ENCODE assay signal across 8 cellular contexts in genomic region chr5:132370241-132370820, GRCh38. TPM values are rescaled to one million over a fixed set of nuclear protein-coding genes. Genes with fewer than 3 reads are reported as not detected.
DNase-seq lines count a peak whose midpoint lies in the region; ATAC-seq and TF ChIP-seq lines count a peak whose summit lies in the region.

No MANE protein-coding gene starts in this region.

- in situ Hi-C loops in GM23248 (cut with MboI) (no loop called here), gastrocnemius medialis (cut with MboI; ENCODE audit: low sequenced_read_pairs in 4 of 4) (loop anchor here in 1 of 4 donors (10.0 kb wide), 1 partner anchor 96 kb away; no protein-coding TSS in a partner anchor)

- DNase-seq in GM23248 (no peak), left ventricle myocardium inferior (no peak), gastrocnemius medialis (peak in 1 of 2 donors; percentile 35), NCI-H146 (lab: John Stamatoyannopoulos, UW) (no peak), DMS114 treated with DMSO at 0.1 percent for 48 hours (lab: John Stamatoyannopoulos, UW; ENCODE audit: unreplicated experiment) (no peak)
- DNase-seq in activated CD4-positive, alpha-beta memory T cell treated with anti-CD3 and anti-CD28 coated beads, Interleukin-2, amount 10 ng/mL, durations not matched to agents 7 days and 5 days: no peak
- DNase-seq in stimulated activated CD8-positive, alpha-beta memory T cell treated with anti-CD3 and anti-CD28 coated beads, Interleukin-4, amount 100 ng/mL, for 48 hours: no peak

- POLR2A ChIA-PET in activated CD4-positive, alpha-beta memory T cell treated with anti-CD3 and anti-CD28 coated beads, Interleukin-2, amount 10 ng/mL, durations not matched to agents 7 days and 5 days (lab: Charles Lee): interaction anchor here (1.1 to 1.6 kb wide), 4 partner anchors 12 to 188 kb away, joined by 3 to 10 read pairs (median 4); no protein-coding TSS in a partner anchor

- no peaks in the 10 kb centered on the region for H3K79me2 ChIP-seq in GM23248 (ENCODE audit: insufficient read depth)

- H3K27me3 ChIP-seq in GM23248 (replicated peaks; ENCODE audit: insufficient read depth) (no peaks in the 10 kb centered on the region), left ventricle myocardium inferior (ENCODE audit: low read depth) (no peaks in the 10 kb centered on the region), gastrocnemius medialis (no peaks in the 10 kb centered on the region)

- no peaks in the 10 kb centered on the region for H3K9me3 Mint-ChIP-seq in activated CD4-positive, alpha-beta memory T cell treated with anti-CD3 and anti-CD28 coated beads, Interleukin-2, amount 10 ng/mL, durations not matched to agents 7 days and 5 days

- H3K36me3 ChIP-seq in GM23248 (ENCODE audit: low read depth) (no peaks in the 10 kb centered on the region), left ventricle myocardium inferior (no peaks in the 10 kb centered on the region), gastrocnemius medialis (no peaks in the 10 kb centered on the region)

- H3K9ac ChIP-seq in GM23248: peak overlapping the region; percentile 80

- H3K9me2 ChIP-seq in GM23248 (ENCODE audit: insufficient read depth): no peaks in the 10 kb centered on the region

- no peak for TF ChIP-seq POLR2A in gastrocnemius medialis (IDR thresholded peaks at IDR 0.05)

- CTCF ChIA-PET in activated CD4-positive, alpha-beta memory T cell treated with anti-CD3 and anti-CD28 coated beads, Interleukin-2, amount 10 ng/mL, durations not matched to agents 7 days and 5 days (lab: Charles Lee): interaction anchor here (0.5 to 1.9 kb wide), 4 partner anchors 8 to 307 kb away, joined by 3 to 9 read pairs (median 4); no protein-coding TSS in a partner anchor

- no peaks in the 10 kb centered on the region for H3K36me3 Mint-ChIP-seq in activated CD4-positive, alpha-beta memory T cell treated with anti-CD3 and anti-CD28 coated beads, Interleukin-2, amount 10 ng/mL, durations not matched to agents 7 days and 5 days (ENCODE audit: low read depth)

- no peaks in the 10 kb centered on the region for H3K9me3 ChIP-seq in GM23248 (ENCODE audit: low read depth)
- H3K9me3 ChIP-seq in left ventricle myocardium inferior (replicated peaks): no peaks in the 10 kb centered on the region
- H3K9me3 ChIP-seq in gastrocnemius medialis: no peaks in the 10 kb centered on the region

- WGBS in GM23248 (ENCODE audit: low coverage in 1 of 2, low lambda C conversion rate in 2 of 2, missing lambda C conversion rate in 2 of 2), 2 experiments: 15% methylated on average over 21 to 22 of the region's 23 CpGs

- peaks cover 19% of the 10 kb centered on the region for H3K4me1 Mint-ChIP-seq in activated CD4-positive, alpha-beta memory T cell treated with anti-CD3 and anti-CD28 coated beads, Interleukin-2, amount 10 ng/mL, durations not matched to agents 7 days and 5 days

- no peaks in the 10 kb centered on the region for H4K20me1 ChIP-seq in GM23248 (ENCODE audit: insufficient read depth)

- no peaks in the 10 kb centered on the region for H3F3A ChIP-seq in GM23248 (ENCODE audit: insufficient read depth)

- H3K4me1 ChIP-seq in GM23248 (ENCODE audit: insufficient read depth): peaks cover 6% of the 10 kb centered on the region
- peaks cover 61% of the 10 kb centered on the region for H3K4me1 ChIP-seq in left ventricle myocardium inferior
- H3K4me1 ChIP-seq in gastrocnemius medialis: peaks cover 31 to 36% of the 10 kb centered on the region in 2 donors

- H3K4me2 ChIP-seq in GM23248 (ENCODE audit: unreplicated experiment): peak overlapping the region; percentile 85

- no peaks in the 10 kb centered on the region for H3K27me3 Mint-ChIP-seq in activated CD4-positive, alpha-beta memory T cell treated with anti-CD3 and anti-CD28 coated beads, Interleukin-2, amount 10 ng/mL, durations not matched to agents 7 days and 5 days

- TF ChIP-seq CTCF in left ventricle myocardium inferior (IDR thresholded peaks at IDR 0.05; ENCODE audit: borderline replicate concordance): no peak
- TF ChIP-seq CTCF in gastrocnemius medialis (IDR thresholded peaks at IDR 0.05 in 4 of 5, conservative IDR thresholded peaks at IDR 0.05 in 1 of 5): no peak

- peak overlapping the region; percentile 71 for H3K4me3 Mint-ChIP-seq in activated CD4-positive, alpha-beta memory T cell treated with anti-CD3 and anti-CD28 coated beads, Interleukin-2, amount 10 ng/mL, durations not matched to agents 7 days and 5 days

- intact Hi-C loops in left ventricle myocardium inferior (cut with micrococcal nuclease) (no loop called here), gastrocnemius medialis (cut with DNase I; ENCODE audit: low total_unique reads) (loop anchor here (2.0 to 10.0 kb wide), 2 partner anchors 76 to 1634 kb away; partner anchors contain the start of genes SLC22A4 and VDAC1)

- H3K4me3 ChIP-seq in GM23248 (peak overlapping the region; percentile 78), left ventricle myocardium inferior (peak overlapping the region; percentile 83), gastrocnemius medialis (peak overlapping the region; percentile 64 to 82 (median 78))

- no peak overlapping the region for H3K27ac Mint-ChIP-seq in activated CD4-positive, alpha-beta memory T cell treated with anti-CD3 and anti-CD28 coated beads, Interleukin-2, amount 10 ng/mL, durations not matched to agents 7 days and 5 days

- ATAC-seq in gastrocnemius medialis (peak; percentile 15 to 22), HG02870 (IDR thresholded peaks at IDR 0.05; ENCODE audit: unreplicated experiment) (no peak)

- peak overlapping the region; percentile 96 for H2AFZ ChIP-seq in GM23248

- H3K27ac ChIP-seq in GM23248: no peak overlapping the region
- H3K27ac ChIP-seq in left ventricle myocardium inferior (replicated peaks): peak overlapping the region; percentile 94
- H3K27ac ChIP-seq in gastrocnemius medialis: peak overlapping the region; percentile 92 to 99 (median 96)

RNA-seq across cellular contexts. Expression of gene SLC22A5, which starts 0.8 kb away (rescaled TPM):
- total RNA-seq in GM23248 (2014; rRNA removed; shearing (Covaris generic)): 1.9 and 3.0 TPM in 2 replicates
- 1.7 and 2.4 TPM in 2 replicates for polyA plus RNA-seq in GM23248 (2016; fragmentation: Nextera tagmentation; extraction: Ambion mirVana)
- total RNA-seq in activated CD4-positive, alpha-beta memory T cell treated with anti-CD3 and anti-CD28 coated beads, Interleukin-2, amount 10 ng/mL, durations not matched to agents 7 days and 5 days: 1 to 10 TPM; 2.7 to 3.3 TPM
- total RNA-seq in left ventricle myocardium inferior (20.8 TPM), gastrocnemius medialis (100 to 1,000 TPM in 1 of 4 donors, 10 to 100 TPM in 3; 56.2 to 116 (median 79.2) TPM)
